ENCODE assay signal across 1 cellular context in the genomic region with DNA sequence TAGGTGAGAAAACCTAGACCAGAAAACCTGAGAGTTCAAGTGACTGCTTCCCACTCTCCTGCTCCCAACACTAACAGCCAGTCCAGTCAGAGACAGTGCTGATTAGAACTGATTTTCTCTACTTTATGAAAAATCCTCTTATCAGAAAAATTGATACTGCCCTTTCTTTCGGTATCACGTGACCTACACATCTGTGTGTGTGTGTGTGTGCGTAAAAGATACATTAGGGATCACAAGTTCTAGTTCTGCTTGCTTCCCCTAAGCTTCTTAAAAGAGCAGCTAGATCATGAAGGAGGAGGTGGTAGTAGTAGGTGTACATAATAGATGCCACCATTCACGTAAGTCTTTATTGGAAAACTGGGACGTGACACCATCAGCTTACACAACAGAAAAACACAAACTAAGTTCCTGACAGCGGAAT.
TF ChIP-seq lines count a peak whose summit lies in the region.

No MANE protein-coding gene starts in this region.

TF ChIP-seq in K562, 482 proteins besides CTCF, POLR2A, EP300 and RAD21 (continued from another document and continues in another):
- TF ChIP-seq ZBTB11 (CRISPR knock-in tag; IDR thresholded peaks at IDR 0.05) = no peak
- no peak for TF ChIP-seq HDAC6 (IDR thresholded peaks at IDR 0.05; ENCODE audit: low read depth, low read length)
- TF ChIP-seq ZNF695 (CRISPR knock-in tag; IDR thresholded peaks at IDR 0.05) = no peak
- TF ChIP-seq GTF2F1 (IDR thresholded peaks at IDR 0.05; ENCODE audit: low read depth, low read length) = no peak
- no peak for TF ChIP-seq TFAM (CRISPR knock-in tag; conservative IDR thresholded peaks at IDR 0.05)
- no peak for TF ChIP-seq MAFG (tag; conservative IDR thresholded peaks at IDR 0.05)
- no peak for TF ChIP-seq TFAP4 (CRISPR knock-in tag; IDR thresholded peaks at IDR 0.05; ENCODE audit: borderline replicate concordance)
- TF ChIP-seq MEIS2 (IDR thresholded peaks at IDR 0.05; ENCODE audit: partially characterized antibody) = no peak
- no peak for TF ChIP-seq KHSRP (IDR thresholded peaks at IDR 0.05)
- peak; percentile 98 for TF ChIP-seq TOE1 (IDR thresholded peaks at IDR 0.05; ENCODE audit: borderline replicate concordance)
- TF ChIP-seq TOE1 (CRISPR knock-in tag; IDR thresholded peaks at IDR 0.05; ENCODE audit: borderline replicate concordance, low read depth) = 0 out of 2 replicates have a peak, but pooled peaks have one; percentile 29
- TF ChIP-seq E2F1 (CRISPR knock-in tag; IDR thresholded peaks at IDR 0.05) = no peak
- no peak for TF ChIP-seq COPS2 (conservative IDR thresholded peaks at IDR 0.05)
- no peak for TF ChIP-seq ZNF445 (CRISPR knock-in tag; IDR thresholded peaks at IDR 0.05; ENCODE audit: low read depth)
- no peak for TF ChIP-seq ERF (CRISPR knock-in tag; IDR thresholded peaks at IDR 0.05)
- no peak for TF ChIP-seq SAP30 (IDR thresholded peaks at IDR 0.05; ENCODE audit: borderline replicate concordance, insufficient read depth, low read depth, low read length, poor library complexity, severe bottlenecking)
- TF ChIP-seq ZNF316 (IDR thresholded peaks at IDR 0.05) = no peak
- peak; percentile 98 for TF ChIP-seq RAD51 (IDR thresholded peaks at IDR 0.05; ENCODE audit: borderline replicate concordance, low read depth)
- no peak for TF ChIP-seq HMGN3 (IDR thresholded peaks at IDR 0.05; ENCODE audit: borderline replicate concordance, extremely low read depth, insufficient read length, low read depth, low read length)
- no peak for TF ChIP-seq POLR2AphosphoS2 (IDR thresholded peaks at IDR 0.05; ENCODE audit: low read length)
- no peak for TF ChIP-seq ZNF592 (IDR thresholded peaks at IDR 0.05)
- no peak for TF ChIP-seq CEBPB (tag; IDR thresholded peaks at IDR 0.05)
- TF ChIP-seq BRD9 (IDR thresholded peaks at IDR 0.05; ENCODE audit: low read depth, partially characterized antibody) = no peak
- TF ChIP-seq ZNF444 (CRISPR knock-in tag; IDR thresholded peaks at IDR 0.05) = no peak
- no peak for TF ChIP-seq HCFC1 (IDR thresholded peaks at IDR 0.05; ENCODE audit: low read depth, low read length)
- no peak for TF ChIP-seq ZNF79 (CRISPR knock-in tag; IDR thresholded peaks at IDR 0.05; ENCODE audit: low read depth)
- TF ChIP-seq FOXP1 (CRISPR knock-in tag; IDR thresholded peaks at IDR 0.05) = no peak
- no peak for TF ChIP-seq SMAD2 (IDR thresholded peaks at IDR 0.05; ENCODE audit: low read depth, low read length)
- TF ChIP-seq, protein P1, sequence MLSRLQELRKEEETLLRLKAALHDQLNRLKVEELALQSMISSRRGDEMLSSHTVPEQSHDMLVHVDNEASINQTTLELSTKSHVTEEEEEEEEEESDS (CRISPR knock-in tag; IDR thresholded peaks at IDR 0.05) = no peak
- TF ChIP-seq MCM7 (IDR thresholded peaks at IDR 0.05) = no peak
- no peak for TF ChIP-seq SIN3A (IDR thresholded peaks at IDR 0.05; ENCODE audit: borderline replicate concordance in 2 of 2, control insufficient read depth in 1 of 2, low read depth in 2 of 2, low read length in 2 of 2)
- no peak for TF ChIP-seq HOXB6 (CRISPR knock-in tag; IDR thresholded peaks at IDR 0.05; ENCODE audit: borderline replicate concordance)
- TF ChIP-seq CBFA2T2 (conservative IDR thresholded peaks at IDR 0.05) = peak; percentile 90
- TF ChIP-seq MEF2A (IDR thresholded peaks at IDR 0.05; ENCODE audit: control insufficient read depth, low read depth, low read length) = no peak
- no peak for TF ChIP-seq ZNF584 (CRISPR knock-in tag; IDR thresholded peaks at IDR 0.05; ENCODE audit: low read depth)
- no peak for TF ChIP-seq ARID3A (IDR thresholded peaks at IDR 0.05; ENCODE audit: borderline replicate concordance, low read depth, low read length)
- no peak for TF ChIP-seq MXI1 (IDR thresholded peaks at IDR 0.05; ENCODE audit: low read depth, low read length)
- no peak for TF ChIP-seq TGIF2 (CRISPR knock-in tag; IDR thresholded peaks at IDR 0.05)
- TF ChIP-seq RFX5 (IDR thresholded peaks at IDR 0.05; ENCODE audit: low read depth, low read length) = no peak
- TF ChIP-seq KDM1A (IDR thresholded peaks at IDR 0.05) = peak; percentile 43 to 47
- TF ChIP-seq, protein P2, sequence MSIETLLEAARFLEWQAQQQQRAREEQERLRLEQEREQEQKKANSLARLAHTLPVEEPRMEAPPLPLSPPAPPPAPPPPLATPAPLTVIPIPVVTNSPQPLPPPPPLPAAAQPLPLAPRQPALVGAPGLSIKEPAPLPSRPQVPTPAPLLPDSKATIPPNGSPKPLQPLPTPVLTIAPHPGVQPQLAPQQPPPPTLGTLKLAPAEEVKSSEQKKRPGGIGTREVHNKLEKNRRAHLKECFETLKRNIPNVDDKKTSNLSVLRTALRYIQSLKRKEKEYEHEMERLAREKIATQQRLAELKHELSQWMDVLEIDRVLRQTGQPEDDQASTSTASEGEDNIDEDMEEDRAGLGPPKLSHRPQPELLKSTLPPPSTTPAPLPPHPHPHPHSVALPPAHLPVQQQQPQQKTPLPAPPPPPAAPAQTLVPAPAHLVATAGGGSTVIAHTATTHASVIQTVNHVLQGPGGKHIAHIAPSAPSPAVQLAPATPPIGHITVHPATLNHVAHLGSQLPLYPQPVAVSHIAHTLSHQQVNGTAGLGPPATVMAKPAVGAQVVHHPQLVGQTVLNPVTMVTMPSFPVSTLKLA (conservative IDR thresholded peaks at IDR 0.05) = 0 out of 4 replicates have a peak, but pooled peaks of 1 of the 2 experiments have one; percentile 12
- TF ChIP-seq KLF6 (CRISPR knock-in tag; IDR thresholded peaks at IDR 0.05; ENCODE audit: borderline replicate concordance) = no peak
- TF ChIP-seq ZNF280A (IDR thresholded peaks at IDR 0.05; ENCODE audit: low read depth, partially characterized antibody) = no peak
- TF ChIP-seq SMARCE1 (IDR thresholded peaks at IDR 0.05) = peak; percentile 33; the same call in 1 of the 2 replicates
- no peak for TF ChIP-seq TAL1 (IDR thresholded peaks at IDR 0.05)
- no peak for TF ChIP-seq ZNF197 (CRISPR knock-in tag; IDR thresholded peaks at IDR 0.05; ENCODE audit: low read depth)
- no peak for TF ChIP-seq ARID2 (IDR thresholded peaks at IDR 0.05)
- TF ChIP-seq, protein P3, sequence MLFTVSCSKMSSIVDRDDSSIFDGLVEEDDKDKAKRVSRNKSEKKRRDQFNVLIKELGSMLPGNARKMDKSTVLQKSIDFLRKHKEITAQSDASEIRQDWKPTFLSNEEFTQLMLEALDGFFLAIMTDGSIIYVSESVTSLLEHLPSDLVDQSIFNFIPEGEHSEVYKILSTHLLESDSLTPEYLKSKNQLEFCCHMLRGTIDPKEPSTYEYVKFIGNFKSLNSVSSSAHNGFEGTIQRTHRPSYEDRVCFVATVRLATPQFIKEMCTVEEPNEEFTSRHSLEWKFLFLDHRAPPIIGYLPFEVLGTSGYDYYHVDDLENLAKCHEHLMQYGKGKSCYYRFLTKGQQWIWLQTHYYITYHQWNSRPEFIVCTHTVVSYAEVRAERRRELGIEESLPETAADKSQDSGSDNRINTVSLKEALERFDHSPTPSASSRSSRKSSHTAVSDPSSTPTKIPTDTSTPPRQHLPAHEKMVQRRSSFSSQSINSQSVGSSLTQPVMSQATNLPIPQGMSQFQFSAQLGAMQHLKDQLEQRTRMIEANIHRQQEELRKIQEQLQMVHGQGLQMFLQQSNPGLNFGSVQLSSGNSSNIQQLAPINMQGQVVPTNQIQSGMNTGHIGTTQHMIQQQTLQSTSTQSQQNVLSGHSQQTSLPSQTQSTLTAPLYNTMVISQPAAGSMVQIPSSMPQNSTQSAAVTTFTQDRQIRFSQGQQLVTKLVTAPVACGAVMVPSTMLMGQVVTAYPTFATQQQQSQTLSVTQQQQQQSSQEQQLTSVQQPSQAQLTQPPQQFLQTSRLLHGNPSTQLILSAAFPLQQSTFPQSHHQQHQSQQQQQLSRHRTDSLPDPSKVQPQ (CRISPR knock-in tag; IDR thresholded peaks at IDR 0.05; ENCODE audit: borderline replicate concordance) = no peak
